ENCODE assay signal across 13 cellular contexts in the genomic region with DNA sequence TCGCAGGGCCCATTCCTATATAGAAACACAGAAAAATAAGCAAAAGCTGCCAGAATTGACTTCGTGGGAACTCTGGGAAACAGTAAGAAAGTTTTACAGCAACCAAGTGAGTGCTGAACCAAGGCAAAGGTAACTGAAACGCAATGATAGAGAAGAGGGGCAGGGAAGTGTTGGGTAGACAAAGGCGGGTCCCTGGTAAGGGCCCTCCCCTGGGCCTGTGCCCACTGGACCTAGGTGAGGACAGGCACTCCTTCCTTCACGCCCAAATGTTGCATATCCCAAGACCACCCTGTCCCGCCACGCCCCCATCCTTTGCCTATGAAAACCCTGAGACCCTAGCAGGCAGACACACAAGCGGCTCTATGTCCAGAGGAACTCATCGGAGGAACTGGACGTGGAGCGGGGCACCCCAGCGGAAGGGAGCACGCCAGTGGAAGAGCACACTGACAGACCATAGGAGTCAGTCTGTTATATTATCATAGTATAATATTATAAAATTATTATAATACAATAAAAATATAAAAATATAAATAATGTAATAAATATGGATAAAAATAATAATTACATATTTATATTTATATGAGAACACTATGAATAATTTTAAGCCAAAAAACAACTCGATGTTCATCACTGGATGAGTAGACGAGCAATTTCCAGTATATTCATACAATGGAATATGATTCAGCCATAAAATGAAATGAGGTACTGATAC. TPM values are rescaled to one million over a fixed set of nuclear protein-coding genes. Genes with fewer than 3 reads are reported as not detected.
DNase-seq lines count a peak whose midpoint lies in the region; ATAC-seq and TF ChIP-seq lines count a peak whose summit lies in the region.
"Had no signal": no experiment of that assay in that cellular context is flagged by ENCODE, and none has a peak within 500 bp of the region (broad histone marks: within the 10 kb centered on the region; RNA-seq: fewer than 3 reads in every experiment).

No MANE protein-coding gene starts in this region.

- peak overlapping the region; percentile 37 for H2AFZ ChIP-seq in mammary epithelial cell (ENCODE audit: low read depth, low read length)

- POLR2A ChIA-PET in MCF 10A (lab: Yijun Ruan, JAX): no interaction called here

- no peaks in the 10 kb centered on the region for H3K79me2 ChIP-seq in mammary epithelial cell (ENCODE audit: insufficient read depth, low read length)

- dilution Hi-C loops in mammary epithelial cell (cut with HindIII; ENCODE audit: low sequenced_read_pairs): no loop called here

- 52% methylated on average over 15 of the region's 15 CpGs for WGBS in mammary epithelial cell (ENCODE audit: low coverage, missing lambda C conversion rate)

- no peaks in the 10 kb centered on the region for H3K4me1 Mint-ChIP-seq in MCF 10A (ENCODE audit: insufficient read depth, unreplicated experiment)
- peaks cover 29% of the 10 kb centered on the region for H3K4me1 Mint-ChIP-seq in activated naive CD8-positive, alpha-beta T cell (ENCODE audit: low read depth)
- H3K4me1 Mint-ChIP-seq in stimulated activated naive B cell treated with anti-CD40 and anti-IgM and Interleukin-4, amounts not matched to agents 10 μg/mL and 1 μg/mL and 100 μg/mL, for 72 hours: peaks cover 30 to 35% of the 10 kb centered on the region in 2 donors

- H3K9ac ChIP-seq in mammary epithelial cell (ENCODE audit: insufficient read depth, low read length) (no peak overlapping the region), iPS-18a (ENCODE audit: low read length) (no peak overlapping the region)

- BruUV-seq in mammary epithelial cell (replicated peaks; lab: Mats Ljungman, UMichigan) (no TSS peak), MCF 10A (replicated peaks; lab: Mats Ljungman, UMichigan) (no TSS peak)

- no peak for TF ChIP-seq CTCF in mammary epithelial cell (conservative IDR thresholded peaks at IDR 0.05 in 1 of 2, IDR thresholded peaks at IDR 0.05 in 1 of 2; ENCODE audit: extremely low read depth in 1 of 2, insufficient read depth in 1 of 2, low read depth in 1 of 2, low read length in 2 of 2)
- TF ChIP-seq CTCF in MCF 10A (IDR thresholded peaks at IDR 0.05; ENCODE audit: unreplicated experiment): no peak
- TF ChIP-seq CTCF in coronary artery (IDR thresholded peaks at IDR 0.05): no peak

- H3K27me3 Mint-ChIP-seq in MCF 10A (ENCODE audit: insufficient read depth, unreplicated experiment): no peaks in the 10 kb centered on the region
- peaks cover 61% of the 10 kb centered on the region for H3K27me3 Mint-ChIP-seq in activated naive CD8-positive, alpha-beta T cell
- peaks cover 84 to 100% of the 10 kb centered on the region in 2 donors for H3K27me3 Mint-ChIP-seq in stimulated activated naive B cell treated with anti-CD40 and anti-IgM and Interleukin-4, amounts not matched to agents 10 μg/mL and 1 μg/mL and 100 μg/mL, for 72 hours

- CTCF ChIA-PET in mammary epithelial cell (lab: Charles Lee; ENCODE audit: low non-redundant PET) (no interaction called here), MCF 10A (lab: Yijun Ruan, JAX) (no interaction called here)

- no peak overlapping the region for H3K4me3 Mint-ChIP-seq in MCF 10A (ENCODE audit: unreplicated experiment)
- H3K4me3 Mint-ChIP-seq in activated naive CD8-positive, alpha-beta T cell: peak overlapping the region; percentile 41
- H3K4me3 Mint-ChIP-seq in stimulated activated naive B cell treated with anti-CD40 and anti-IgM and Interleukin-4, amounts not matched to agents 10 μg/mL and 1 μg/mL and 100 μg/mL, for 72 hours: peak overlapping the region in 1 of 2 donors; percentile 80

- intact Hi-C loops in mammary epithelial cell (cut with micrococcal nuclease): no loop called here
- intact Hi-C loops in MCF 10A (cut with micrococcal nuclease): no loop called here

- no peaks in the 10 kb centered on the region for H3K27me3 ChIP-seq in mammary epithelial cell (ENCODE audit: insufficient read depth, low read length)
- H3K27me3 ChIP-seq in iPS-18a (ENCODE audit: control insufficient read depth, insufficient read depth, low read length): peaks cover 95% of the 10 kb centered on the region

- no peak overlapping the region for H3K27ac Mint-ChIP-seq in MCF 10A (ENCODE audit: low read depth, unreplicated experiment)
- no peak overlapping the region for H3K27ac Mint-ChIP-seq in activated naive CD8-positive, alpha-beta T cell
- H3K27ac Mint-ChIP-seq in stimulated activated naive B cell treated with anti-CD40 and anti-IgM and Interleukin-4, amounts not matched to agents 10 μg/mL and 1 μg/mL and 100 μg/mL, for 72 hours: peak overlapping the region; percentile 94
- H3K27ac Mint-ChIP-seq: progenitor cell of endocrine pancreas had no signal

- no peaks in the 10 kb centered on the region for H4K20me1 ChIP-seq in mammary epithelial cell (ENCODE audit: insufficient read depth, low read length)

- H3K27ac ChIP-seq in mammary epithelial cell (ENCODE audit: insufficient read depth, low read depth, low read length) (no peak overlapping the region), iPS-18a (ENCODE audit: low read length) (no peak overlapping the region), coronary artery (no peak overlapping the region)

- no peak overlapping the region for H3K4me2 ChIP-seq in mammary epithelial cell (ENCODE audit: insufficient read depth, low read depth, low read length)

- H3K36me3 Mint-ChIP-seq in MCF 10A (ENCODE audit: insufficient read depth, unreplicated experiment): no peaks in the 10 kb centered on the region
- H3K36me3 Mint-ChIP-seq in activated naive CD8-positive, alpha-beta T cell: peaks cover 11% of the 10 kb centered on the region
- peaks cover 11 to 15% of the 10 kb centered on the region in 2 donors for H3K36me3 Mint-ChIP-seq in stimulated activated naive B cell treated with anti-CD40 and anti-IgM and Interleukin-4, amounts not matched to agents 10 μg/mL and 1 μg/mL and 100 μg/mL, for 72 hours

- H3K9me3 Mint-ChIP-seq in MCF 10A (ENCODE audit: unreplicated experiment): no peaks in the 10 kb centered on the region
- peaks cover 3% of the 10 kb centered on the region for H3K9me3 Mint-ChIP-seq in activated naive CD8-positive, alpha-beta T cell (ENCODE audit: low read depth)
- H3K9me3 Mint-ChIP-seq in stimulated activated naive B cell treated with anti-CD40 and anti-IgM and Interleukin-4, amounts not matched to agents 10 μg/mL and 1 μg/mL and 100 μg/mL, for 72 hours: peaks cover 13 to 14% of the 10 kb centered on the region in 2 donors

- H3K4me3 ChIP-seq in mammary epithelial cell (replicated peaks in 1 of 3; ENCODE audit: insufficient read depth in 1 of 3, low read depth in 2 of 3, low read length in 3 of 3) (no peak overlapping the region), iPS-18a (ENCODE audit: low read length) (peak overlapping the region; percentile 54), coronary artery (no peak overlapping the region)

- H3K36me3 ChIP-seq in mammary epithelial cell (ENCODE audit: insufficient read depth, low read length) (peaks cover 8% of the 10 kb centered on the region), iPS-18a (ENCODE audit: control insufficient read depth, low read depth, low read length) (no peaks in the 10 kb centered on the region)

- ATAC-seq in stimulated activated naive B cell treated with anti-CD40 and anti-IgM and Interleukin-4, amounts not matched to agents 10 μg/mL and 1 μg/mL and 100 μg/mL, for 72 hours (replicated peaks): no peak

- peaks cover 24% of the 10 kb centered on the region for H3K9me3 ChIP-seq in mammary epithelial cell (replicated peaks; ENCODE audit: insufficient read depth, low read length)
- no peaks in the 10 kb centered on the region for H3K9me3 ChIP-seq in iPS-18a (ENCODE audit: control insufficient read depth, low read depth, low read length)

- in situ Hi-C loops in mammary epithelial cell (cut with MboI; ENCODE audit: low sequenced_read_pairs in 2 of 2): no loop called here

- no peak for DNase-seq in mammary epithelial cell
- no peak for DNase-seq in MCF 10A (ENCODE audit: unreplicated experiment)
- DNase-seq in stimulated activated naive B cell treated with anti-CD40 and anti-IgM and Interleukin-4, amounts not matched to agents 10 μg/mL and 1 μg/mL and 100 μg/mL, for 72 hours: no peak
- no peak for DNase-seq in NCI-H2171 (lab: John Stamatoyannopoulos, UW)
- DNase-seq in coronary artery (ENCODE audit: low spot score): no peak
- DNase-seq in AG20443 (ENCODE audit: low spot score): no peak
- DNase-seq: activated T-cell treated with anti-CD3 and anti-CD28 coated beads for 4 hours, GDM1, NCI-H82, SW 1271 had no signal

- no peaks in the 10 kb centered on the region for H3K4me1 ChIP-seq in mammary epithelial cell (ENCODE audit: insufficient read depth, low read length)
- peaks cover 23% of the 10 kb centered on the region for H3K4me1 ChIP-seq in iPS-18a (ENCODE audit: control insufficient read depth, low read depth, low read length)

RNA-seq across cellular contexts. Expression of gene CDKN2A, which starts 27.9 kb away (rescaled TPM):
- total RNA-seq in mammary epithelial cell (10 to 100 TPM; 26.5 to 34.1 TPM), MCF 10A (2022) (not detected in 2 replicates)
- polyA plus RNA-seq in mammary epithelial cell: 50.7 TPM
- 2.9 TPM for polyA minus RNA-seq in mammary epithelial cell
- total RNA-seq: progenitor cell of endocrine pancreas had no signal

RNA-seq across cellular contexts. Expression of gene CDKN2B-AS1, which starts 28.3 kb away (rescaled TPM):
- 1 to 10 TPM; 1.8 to 2.3 TPM for total RNA-seq in mammary epithelial cell
- polyA plus RNA-seq in mammary epithelial cell: 0.75 TPM
- 13.6 TPM for polyA minus RNA-seq in mammary epithelial cell
- total RNA-seq in MCF 10A (2022): not detected in 2 replicates
- total RNA-seq: progenitor cell of endocrine pancreas had no signal

RNA-seq across cellular contexts. Expression of gene CDKN2B, which starts 42.8 kb away (rescaled TPM):
- total RNA-seq in mammary epithelial cell (10 to 100 TPM; 27.6 to 50.0 TPM), MCF 10A (2022) (not detected in 2 replicates)
- polyA plus RNA-seq in mammary epithelial cell: 23.5 TPM
- 14.1 TPM for polyA minus RNA-seq in mammary epithelial cell

Comparison
In these comparisons a context has a peak if more than half of its experiments do, and no peak if none do; other contexts are left out.
1. RNA of gene CDKN2A, which starts 27.9 kb away (total RNA-seq): 26.5 to 34.1 TPM in mammary epithelial cell; not detected in MCF 10A; every median in the first group is over 10 times any median in the second.
2. RNA of gene CDKN2B, which starts 42.8 kb away (total RNA-seq): 27.6 to 50.0 TPM in mammary epithelial cell; not detected in MCF 10A; every median in the first group is over 10 times any median in the second.